In genomic region chr19:38055040-38055439, GRCh38 we compare ENCODE assay signal across 22 cellular contexts.
DNase-seq lines count a peak whose midpoint lies in the region; ATAC-seq and TF ChIP-seq lines count a peak whose summit lies in the region.
"Had no signal": no experiment of that assay in that cellular context is flagged by ENCODE, and none has a peak within 500 bp of the region (broad histone marks: within the 10 kb centered on the region; RNA-seq: fewer than 3 reads in every experiment).

No MANE protein-coding gene starts in this region.

- H3K36me3 ChIP-seq in HEK293 (ENCODE audit: control insufficient read depth in 2 of 2, insufficient read depth in 1 of 2, low read length in 2 of 2): peaks cover 0 to 7% of the 10 kb centered on the region in 2 experiments; a peak in 1 of 3 replicates
- H3K36me3 ChIP-seq: cardiac muscle cell, gastrocnemius medialis, left lung, pancreas had no signal

- no peak for ATAC-seq in stimulated activated memory B cell treated with anti-CD40 and anti-IgM and Interleukin-4, amounts not matched to agents 10 μg/mL and 1 μg/mL and 100 μg/mL, for 72 hours
- ATAC-seq: activated CD4-positive, alpha-beta T cell treated with anti-CD3 and anti-CD28 coated beads for 36 hours; gastrocnemius medialis; HCT116; left lung; pancreas had no signal

- no peaks in the 10 kb centered on the region for H3K9me3 Mint-ChIP-seq in endothelial cell (ENCODE audit: unreplicated experiment)
- no peaks in the 10 kb centered on the region for H3K9me3 Mint-ChIP-seq in stimulated activated memory B cell treated with anti-CD40 and anti-IgM and Interleukin-4, amounts not matched to agents 10 μg/mL and 1 μg/mL and 100 μg/mL, for 72 hours

- H3K9me3 ChIP-seq in HEK293 (ENCODE audit: control insufficient read depth, insufficient read depth, low read depth, low read length): no peaks in the 10 kb centered on the region
- H3K9me3 ChIP-seq: gastrocnemius medialis, left lung, pancreas had no signal

- peaks cover 43% of the 10 kb centered on the region for H3K4me1 Mint-ChIP-seq in endothelial cell (ENCODE audit: unreplicated experiment)
- peaks cover 32% of the 10 kb centered on the region for H3K4me1 Mint-ChIP-seq in stimulated activated memory B cell treated with anti-CD40 and anti-IgM and Interleukin-4, amounts not matched to agents 10 μg/mL and 1 μg/mL and 100 μg/mL, for 72 hours

- DNase-seq in NCI-H2227 treated with DMSO at 0.1 percent for 48 hours (lab: John Stamatoyannopoulos, UW): peak; percentile 66
- DNase-seq in endothelial cell (ENCODE audit: low spot score): peak; percentile 26
- DNase-seq in COLO829 (ENCODE audit: low spot score): no peak
- no peak for DNase-seq in NCI-H1105 (lab: John Stamatoyannopoulos, UW)
- DNase-seq in activated CD4-positive, alpha-beta T cell treated with anti-CD3 and anti-CD28 coated beads, Interleukin-2, amount 50 U/mL, for 1 hour: no peak
- DNase-seq: activated CD4-positive, alpha-beta T cell treated with anti-CD3 and anti-CD28 coated beads for 36 hours; activated gamma-delta T cell; AML-193; dorsolateral prefrontal cortex; erythroblast; gastrocnemius medialis; NCI-H1436; NCI-H446 treated with DMSO at 0.1 percent for 48 hours; pancreas; stimulated activated CD4-positive, alpha-beta T cell treated with anti-CD3 and anti-CD28 coated beads, Interleukin-4, amount 100 ng/mL, for 1 hour; T-helper 2 cell had no signal

- peaks cover 22% of the 10 kb centered on the region for H3K4me1 ChIP-seq in HEK293 (ENCODE audit: control insufficient read depth, insufficient read depth, low read length)

- no peak overlapping the region for H3K27ac ChIP-seq in HEK293 (ENCODE audit: extremely low read depth, low read depth, low read length)
- H3K27ac ChIP-seq: cardiac muscle cell, dorsolateral prefrontal cortex, gastrocnemius medialis, KMS-11, pancreas had no signal

- H3K36me3 Mint-ChIP-seq in endothelial cell (ENCODE audit: low read depth, unreplicated experiment): peaks cover 4% of the 10 kb centered on the region
- H3K36me3 Mint-ChIP-seq in stimulated activated memory B cell treated with anti-CD40 and anti-IgM and Interleukin-4, amounts not matched to agents 10 μg/mL and 1 μg/mL and 100 μg/mL, for 72 hours: peaks cover 8% of the 10 kb centered on the region

- TF ChIP-seq CTCF in HEK293 (tag by site-specific recombination; IDR thresholded peaks at IDR 0.05): no peak
- no peak for TF ChIP-seq CTCF in endothelial cell (IDR thresholded peaks at IDR 0.05; ENCODE audit: unreplicated experiment)

- H3K27me3 Mint-ChIP-seq in endothelial cell (ENCODE audit: unreplicated experiment): peaks cover 3% of the 10 kb centered on the region
- H3K27me3 Mint-ChIP-seq in stimulated activated memory B cell treated with anti-CD40 and anti-IgM and Interleukin-4, amounts not matched to agents 10 μg/mL and 1 μg/mL and 100 μg/mL, for 72 hours: no peaks in the 10 kb centered on the region
- H3K27me3 Mint-ChIP-seq: activated CD4-positive, alpha-beta T cell treated with anti-CD3 and anti-CD28 coated beads for 36 hours had no signal

- peak overlapping the region; percentile 91 for H3K27ac Mint-ChIP-seq in endothelial cell (ENCODE audit: unreplicated experiment)
- peak overlapping the region; percentile 62 for H3K27ac Mint-ChIP-seq in stimulated activated memory B cell treated with anti-CD40 and anti-IgM and Interleukin-4, amounts not matched to agents 10 μg/mL and 1 μg/mL and 100 μg/mL, for 72 hours
- H3K27ac Mint-ChIP-seq: activated CD4-positive, alpha-beta T cell treated with anti-CD3 and anti-CD28 coated beads for 36 hours had no signal

- no peak overlapping the region for H3K4me3 Mint-ChIP-seq in endothelial cell (ENCODE audit: unreplicated experiment)
- no peak overlapping the region for H3K4me3 Mint-ChIP-seq in stimulated activated memory B cell treated with anti-CD40 and anti-IgM and Interleukin-4, amounts not matched to agents 10 μg/mL and 1 μg/mL and 100 μg/mL, for 72 hours
- H3K4me3 Mint-ChIP-seq: activated CD4-positive, alpha-beta T cell treated with anti-CD3 and anti-CD28 coated beads for 36 hours had no signal

- CTCF ChIA-PET in HEK293 (lab: Yijun Ruan, JAX): interaction anchor here (0.6 kb wide), 1 partner anchor 8 kb away, joined by 3 read pairs; no protein-coding TSS in a partner anchor

- no peak overlapping the region for H3K4me3 ChIP-seq in HEK293 (ENCODE audit: low read depth, low read length)
- H3K4me3 ChIP-seq: cardiac muscle cell, dorsolateral prefrontal cortex, gastrocnemius medialis, left lung, pancreas had no signal

- POLR2A ChIA-PET in HEK293 (lab: Yijun Ruan, JAX): no interaction called here

TF ChIP-seq in HEK293, 187 proteins besides CTCF, POLR2A, EP300 and RAD21:
- TF ChIP-seq SCRT2 (tag by site-specific recombination; IDR thresholded peaks at IDR 0.05) (peak; percentile 100), SCRT1 (tag by site-specific recombination; IDR thresholded peaks at IDR 0.05; ENCODE audit: borderline replicate concordance) (peak; percentile 98), GLIS1 (tag by site-specific recombination; IDR thresholded peaks at IDR 0.05) (peak; percentile 47; the same call in 1 of the 2 replicates), ZNF777 (tag by site-specific recombination; IDR thresholded peaks at IDR 0.05; ENCODE audit: borderline replicate concordance) (no peak), ZBTB20 (tag by site-specific recombination; IDR thresholded peaks at IDR 0.05) (0 out of 2 replicates have a peak, but pooled peaks have one; percentile 8), ZNF248 (tag by site-specific recombination; IDR thresholded peaks at IDR 0.05) (no peak), ZIC2 (tag by site-specific recombination; IDR thresholded peaks at IDR 0.05) (peak; percentile 67)

Comparison
In these comparisons a context has a peak if more than half of its experiments do, and no peak if none do; other contexts are left out.
1. DNase-seq: peak in NCI-H2227 treated with DMSO at 0.1 percent for 48 hours (single experiment) and endothelial cell (single experiment); none in COLO829 (single experiment), NCI-H1105 (single experiment) and activated CD4-positive, alpha-beta T cell treated with anti-CD3 and anti-CD28 coated beads, Interleukin-2, amount 50 U/mL, for 1 hour (single experiment).